ENCODE assay signal across 25 cellular contexts in genomic region chr3:71288269-71288930, GRCh38.
DNase-seq lines count a peak whose midpoint lies in the region; ATAC-seq, FAIRE-seq and TF ChIP-seq lines count a peak whose summit lies in the region.
"Had no signal": no experiment of that assay in that cellular context is flagged by ENCODE, and none has a peak within 500 bp of the region (broad histone marks: within the 10 kb centered on the region; RNA-seq: fewer than 3 reads in every experiment).

No MANE protein-coding gene starts in this region.

- H3K27ac Mint-ChIP-seq in activated CD8-positive, alpha-beta T cell treated with anti-CD3 and anti-CD28 coated beads for 36 hours, result peak overlapping the region; percentile 58
- H3K27ac Mint-ChIP-seq in activated CD8-positive, alpha-beta T cell treated with anti-CD3 and anti-CD28 coated beads, Interleukin-2, amount 10 ng/mL, durations not matched to agents 7 days and 5 days, result no peak overlapping the region
- no peak overlapping the region for H3K27ac Mint-ChIP-seq in astrocyte (ENCODE audit: unreplicated experiment)
- H3K27ac Mint-ChIP-seq in osteocyte (ENCODE audit: unreplicated experiment), result peak overlapping the region; percentile 45
- H3K27ac Mint-ChIP-seq: neural progenitor cell; T-helper 2 cell treated with Interferon-gamma antibody and Interleukin-4, amounts not matched to agents 5 μg/mL and 100 μg/mL, for 36 hours had no signal

- DNase-seq in activated CD8-positive, alpha-beta T cell treated with anti-CD3 and anti-CD28 coated beads for 36 hours, result no peak
- DNase-seq in activated CD8-positive, alpha-beta T cell treated with anti-CD3 and anti-CD28 coated beads, Interleukin-2, amount 10 ng/mL, durations not matched to agents 7 days and 5 days, result no peak
- DNase-seq in EL (peak; percentile 53), astrocyte (ENCODE audit: low read depth) (peak; percentile 64), osteocyte (ENCODE audit: extremely low spot score, unreplicated experiment) (no peak), tibial nerve (ENCODE audit: low spot score in 2 of 2) (no peak), RKO (ENCODE audit: low spot score) (no peak)
- DNase-seq: activated CD4-positive, alpha-beta T cell treated with anti-CD3 and anti-CD28 coated beads, Interleukin-2, amount 50 U/mL, for 1 hour; activated CD8-positive, alpha-beta memory T cell treated with anti-CD3 and anti-CD28 coated beads, Interleukin-2, amount 50 U/mL, for 48 hours; cerebellar nuclear complex; COR-L47; H7; head of caudate nucleus; NCI-H1092 treated with DMSO at 0.1 percent for 48 hours; NCI-H1930; NCI-H748 treated with DMSO at 0.1 percent for 48 hours; stimulated activated CD8-positive, alpha-beta memory T cell treated with anti-CD3 and anti-CD28 coated beads, Interleukin-4, amount 100 ng/mL, for 48 hours; substantia nigra had no signal

- H3K4me3 Mint-ChIP-seq in activated CD8-positive, alpha-beta T cell treated with anti-CD3 and anti-CD28 coated beads for 36 hours, result no peak overlapping the region
- H3K4me3 Mint-ChIP-seq in activated CD8-positive, alpha-beta T cell treated with anti-CD3 and anti-CD28 coated beads, Interleukin-2, amount 10 ng/mL, durations not matched to agents 7 days and 5 days, result no peak overlapping the region
- H3K4me3 Mint-ChIP-seq in astrocyte (ENCODE audit: unreplicated experiment), result no peak overlapping the region
- no peak overlapping the region for H3K4me3 Mint-ChIP-seq in osteocyte (ENCODE audit: unreplicated experiment)
- H3K4me3 Mint-ChIP-seq: neural progenitor cell; T-helper 2 cell treated with Interferon-gamma antibody and Interleukin-4, amounts not matched to agents 5 μg/mL and 100 μg/mL, for 36 hours had no signal

- H3K4me3 ChIP-seq in astrocyte (ENCODE audit: insufficient read depth, low read depth, low read length), result no peak overlapping the region
- H3K4me3 ChIP-seq in tibial nerve, result no peak overlapping the region
- H3K4me3 ChIP-seq: lung, neural progenitor cell, SK-N-MC had no signal

- H3K27me3 Mint-ChIP-seq in activated CD8-positive, alpha-beta T cell treated with anti-CD3 and anti-CD28 coated beads for 36 hours, result no peaks in the 10 kb centered on the region
- H3K27me3 Mint-ChIP-seq in activated CD8-positive, alpha-beta T cell treated with anti-CD3 and anti-CD28 coated beads, Interleukin-2, amount 10 ng/mL, durations not matched to agents 7 days and 5 days (ENCODE audit: low read depth), result no peaks in the 10 kb centered on the region
- H3K27me3 Mint-ChIP-seq in astrocyte (ENCODE audit: low read depth, unreplicated experiment), result no peaks in the 10 kb centered on the region
- H3K27me3 Mint-ChIP-seq in osteocyte (ENCODE audit: unreplicated experiment), result no peaks in the 10 kb centered on the region

- H3K4me1 Mint-ChIP-seq in activated CD8-positive, alpha-beta T cell treated with anti-CD3 and anti-CD28 coated beads for 36 hours (ENCODE audit: low read depth), result peaks cover 60% of the 10 kb centered on the region
- peaks cover 13% of the 10 kb centered on the region for H3K4me1 Mint-ChIP-seq in activated CD8-positive, alpha-beta T cell treated with anti-CD3 and anti-CD28 coated beads, Interleukin-2, amount 10 ng/mL, durations not matched to agents 7 days and 5 days (ENCODE audit: low read depth)
- H3K4me1 Mint-ChIP-seq in astrocyte (ENCODE audit: low read depth, unreplicated experiment), result peaks cover 7% of the 10 kb centered on the region
- peaks cover 16% of the 10 kb centered on the region for H3K4me1 Mint-ChIP-seq in osteocyte (ENCODE audit: unreplicated experiment)
- H3K4me1 Mint-ChIP-seq: neural progenitor cell had no signal

- POLR2A ChIA-PET in activated CD8-positive, alpha-beta T cell treated with anti-CD3 and anti-CD28 coated beads for 36 hours (lab: Charles Lee), result interaction anchor here (0.7 kb wide), 1 partner anchor 10 kb away, joined by 3 read pairs; no protein-coding TSS in a partner anchor
- POLR2A ChIA-PET in activated CD8-positive, alpha-beta T cell treated with anti-CD3 and anti-CD28 coated beads, Interleukin-2, amount 10 ng/mL, durations not matched to agents 7 days and 5 days (lab: Charles Lee), result no interaction called here

- H3K9me3 Mint-ChIP-seq in activated CD8-positive, alpha-beta T cell treated with anti-CD3 and anti-CD28 coated beads for 36 hours, result peaks cover 2% of the 10 kb centered on the region
- H3K9me3 Mint-ChIP-seq in activated CD8-positive, alpha-beta T cell treated with anti-CD3 and anti-CD28 coated beads, Interleukin-2, amount 10 ng/mL, durations not matched to agents 7 days and 5 days (ENCODE audit: insufficient read depth), result no peaks in the 10 kb centered on the region
- H3K9me3 Mint-ChIP-seq in astrocyte (ENCODE audit: unreplicated experiment) (no peaks in the 10 kb centered on the region), osteocyte (ENCODE audit: unreplicated experiment) (no peaks in the 10 kb centered on the region)
- H3K9me3 Mint-ChIP-seq: neural progenitor cell; T-helper 2 cell treated with Interferon-gamma antibody and Interleukin-4, amounts not matched to agents 5 μg/mL and 100 μg/mL, for 36 hours had no signal

- no peak for TF ChIP-seq POLR2A in tibial nerve (IDR thresholded peaks at IDR 0.05)

- H3K79me2 ChIP-seq in astrocyte (ENCODE audit: insufficient read depth, low read length), result peaks cover 35% of the 10 kb centered on the region

- H3K36me3 Mint-ChIP-seq in activated CD8-positive, alpha-beta T cell treated with anti-CD3 and anti-CD28 coated beads for 36 hours (ENCODE audit: low read depth), result peaks cover 53% of the 10 kb centered on the region
- H3K36me3 Mint-ChIP-seq in activated CD8-positive, alpha-beta T cell treated with anti-CD3 and anti-CD28 coated beads, Interleukin-2, amount 10 ng/mL, durations not matched to agents 7 days and 5 days (ENCODE audit: low read depth), result peaks cover 21% of the 10 kb centered on the region
- H3K36me3 Mint-ChIP-seq in astrocyte (ENCODE audit: low read depth, unreplicated experiment) (peaks cover 6% of the 10 kb centered on the region), osteocyte (ENCODE audit: unreplicated experiment) (peaks cover 4% of the 10 kb centered on the region)

- WGBS in tibial nerve, 2 donors, result 92 to 96% methylated on average over 4 of the region's 4 CpGs

- H3K9ac ChIP-seq in astrocyte (ENCODE audit: low read length), result no peak overlapping the region
- H3K9ac ChIP-seq: neural progenitor cell had no signal

- peak overlapping the region; percentile 21 for H3K4me2 ChIP-seq in astrocyte (ENCODE audit: low read length)
- H3K4me2 ChIP-seq: neural progenitor cell had no signal

- no peak for TF ChIP-seq EP300 in tibial nerve (IDR thresholded peaks at IDR 0.05)

- H3K9me3 ChIP-seq in astrocyte (ENCODE audit: insufficient read depth, low read depth, low read length) (no peaks in the 10 kb centered on the region), tibial nerve (no peaks in the 10 kb centered on the region)

- no peak for TF ChIP-seq CTCF in activated CD8-positive, alpha-beta T cell treated with anti-CD3 and anti-CD28 coated beads for 36 hours (IDR thresholded peaks at IDR 0.05)
- TF ChIP-seq CTCF in astrocyte (IDR thresholded peaks at IDR 0.05; ENCODE audit: insufficient read depth, low read depth, low read length) (no peak), osteocyte (IDR thresholded peaks at IDR 0.05) (no peak), tibial nerve (IDR thresholded peaks at IDR 0.05) (no peak)

- intact Hi-C loops in activated CD8-positive, alpha-beta T cell treated with anti-CD3 and anti-CD28 coated beads for 36 hours (cut with micrococcal nuclease), result no loop called here

- no peak overlapping the region for H2AFZ ChIP-seq in astrocyte (ENCODE audit: low read depth, low read length)
- H2AFZ ChIP-seq: neural progenitor cell had no signal

- H3K4me1 ChIP-seq in astrocyte (ENCODE audit: insufficient read depth, low read length) (no peaks in the 10 kb centered on the region), tibial nerve (no peaks in the 10 kb centered on the region)

- peak; percentile 72 for ATAC-seq in activated CD8-positive, alpha-beta T cell treated with anti-CD3 and anti-CD28 coated beads for 36 hours
- ATAC-seq in activated CD8-positive, alpha-beta T cell treated with anti-CD3 and anti-CD28 coated beads, Interleukin-2, amount 10 ng/mL, durations not matched to agents 7 days and 5 days, result no peak
- no peak for ATAC-seq in HG03097 (IDR thresholded peaks at IDR 0.05; ENCODE audit: low FRiP score, unreplicated experiment)

- CTCF ChIA-PET in activated CD8-positive, alpha-beta T cell treated with anti-CD3 and anti-CD28 coated beads for 36 hours (lab: Charles Lee), result interaction anchor here (1.5 to 2.2 kb wide), 2 partner anchors 19 to 23 kb away, joined by 3 to 5 read pairs; no protein-coding TSS in a partner anchor
- CTCF ChIA-PET in activated CD8-positive, alpha-beta T cell treated with anti-CD3 and anti-CD28 coated beads, Interleukin-2, amount 10 ng/mL, durations not matched to agents 7 days and 5 days (lab: Charles Lee), result no interaction called here

- H3K27me3 ChIP-seq in astrocyte (ENCODE audit: insufficient read depth, low read length) (no peaks in the 10 kb centered on the region), tibial nerve (no peaks in the 10 kb centered on the region)
- H3K27me3 ChIP-seq: neural progenitor cell had no signal

- no peak overlapping the region for H3K27ac ChIP-seq in astrocyte (ENCODE audit: low read depth, low read length)
- no peak overlapping the region for H3K27ac ChIP-seq in tibial nerve
- H3K27ac ChIP-seq: HL-60, neural progenitor cell, RWPE1, SK-N-MC had no signal

- FAIRE-seq in astrocyte (lab: Jason Lieb, UNC), result peak; percentile 74

- H3K36me3 ChIP-seq in astrocyte (ENCODE audit: insufficient read depth, low read length) (no peaks in the 10 kb centered on the region), tibial nerve (no peaks in the 10 kb centered on the region)
- H3K36me3 ChIP-seq: neural progenitor cell had no signal

- H4K20me1 ChIP-seq in astrocyte (ENCODE audit: insufficient read depth, low read length), result peaks cover 6% of the 10 kb centered on the region

Comparison
In these comparisons a context has a peak if more than half of its experiments do, and no peak if none do; other contexts are left out.
1. H3K27ac Mint-ChIP-seq: peak in activated CD8-positive, alpha-beta T cell treated with anti-CD3 and anti-CD28 coated beads for 36 hours (single experiment) and osteocyte (single experiment); none in activated CD8-positive, alpha-beta T cell treated with anti-CD3 and anti-CD28 coated beads, Interleukin-2, amount 10 ng/mL, durations not matched to agents 7 days and 5 days (single experiment) and astrocyte (single experiment).
2. DNase-seq: peak in EL (single experiment) and astrocyte (single experiment); none in activated CD8-positive, alpha-beta T cell treated with anti-CD3 and anti-CD28 coated beads for 36 hours (single experiment), activated CD8-positive, alpha-beta T cell treated with anti-CD3 and anti-CD28 coated beads, Interleukin-2, amount 10 ng/mL, durations not matched to agents 7 days and 5 days (single experiment), osteocyte (single experiment), tibial nerve (0 of 2) and RKO (single experiment).